In genomic region chr6:170198298-170198697, GRCh38 we compare ENCODE assay signal across 26 cellular contexts.
DNase-seq lines count a peak whose midpoint lies in the region; ATAC-seq, FAIRE-seq and TF ChIP-seq lines count a peak whose summit lies in the region.
"Had no signal": no experiment of that assay in that cellular context is flagged by ENCODE, and none has a peak within 500 bp of the region (broad histone marks: within the 10 kb centered on the region; RNA-seq: fewer than 3 reads in every experiment).

No MANE protein-coding gene starts in this region.

- no peaks in the 10 kb centered on the region for H3K79me2 ChIP-seq in mammary epithelial cell (ENCODE audit: insufficient read depth, low read length)
- no peaks in the 10 kb centered on the region for H3K79me2 ChIP-seq in astrocyte (ENCODE audit: insufficient read depth, low read length)
- no peaks in the 10 kb centered on the region for H3K79me2 ChIP-seq in endothelial cell of umbilical vein (ENCODE audit: control insufficient read depth, insufficient read depth, low read length)

- H3K4me1 Mint-ChIP-seq in astrocyte (ENCODE audit: low read depth, unreplicated experiment), result peaks cover 12% of the 10 kb centered on the region
- peaks cover 6 to 12% of the 10 kb centered on the region in 2 donors for H3K4me1 Mint-ChIP-seq in stimulated activated naive B cell treated with anti-CD40 and anti-IgM and Interleukin-4, amounts not matched to agents 10 μg/mL and 1 μg/mL and 100 μg/mL, for 72 hours
- H3K4me1 Mint-ChIP-seq: B cell had no signal

- H3K9me3 ChIP-seq in mammary epithelial cell (replicated peaks; ENCODE audit: insufficient read depth, low read length) (peaks cover 6% of the 10 kb centered on the region), breast epithelium (peaks cover 0 to 6% of the 10 kb centered on the region in 2 donors), astrocyte (ENCODE audit: insufficient read depth, low read depth, low read length) (peaks cover 11% of the 10 kb centered on the region), endothelial cell of umbilical vein (replicated peaks; ENCODE audit: control insufficient read depth, insufficient read depth, low read length) (no peaks in the 10 kb centered on the region)
- H3K9me3 ChIP-seq: SJSA1 had no signal

- intact Hi-C loops in mammary epithelial cell (cut with micrococcal nuclease), result no loop called here
- intact Hi-C loops in breast epithelium (cut with DNase I; ENCODE audit: low total_unique reads), result no loop called here
- intact Hi-C loops in endothelial cell of umbilical vein (cut with micrococcal nuclease), result no loop called here

- H3K27ac ChIP-seq in mammary epithelial cell (ENCODE audit: insufficient read depth, low read depth, low read length), result no peak overlapping the region
- H3K27ac ChIP-seq in breast epithelium, result no peak overlapping the region
- H3K27ac ChIP-seq in astrocyte (ENCODE audit: low read depth, low read length), result no peak overlapping the region
- no peak overlapping the region for H3K27ac ChIP-seq in endothelial cell of umbilical vein (ENCODE audit: insufficient read depth, low read depth, low read length)
- H3K27ac ChIP-seq: SJSA1 had no signal

- H2AFZ ChIP-seq in mammary epithelial cell (ENCODE audit: low read depth, low read length) (peak overlapping the region; percentile 55), astrocyte (ENCODE audit: low read depth, low read length) (no peak overlapping the region), endothelial cell of umbilical vein (ENCODE audit: low read depth, low read length) (no peak overlapping the region)

- 7% methylated on average over 2 of the region's 2 CpGs for WGBS in mammary epithelial cell (ENCODE audit: low coverage, missing lambda C conversion rate)

- H4K20me1 ChIP-seq in mammary epithelial cell (ENCODE audit: insufficient read depth, low read length) (no peaks in the 10 kb centered on the region), astrocyte (ENCODE audit: insufficient read depth, low read length) (no peaks in the 10 kb centered on the region), endothelial cell of umbilical vein (replicated peaks; ENCODE audit: control insufficient read depth, extremely low read depth, insufficient read depth, low read length) (no peaks in the 10 kb centered on the region)

- POLR2A ChIA-PET in endothelial cell of umbilical vein (lab: Charles Lee), result no interaction called here

- no peak for FAIRE-seq in astrocyte (lab: Jason Lieb, UNC)
- peak; percentile 42 for FAIRE-seq in endothelial cell of umbilical vein (lab: Jason Lieb, UNC)
- FAIRE-seq: GM12892, HTR-8/SVneo, K562 had no signal

- no peak for TF ChIP-seq CTCF in mammary epithelial cell (conservative IDR thresholded peaks at IDR 0.05 in 1 of 2, IDR thresholded peaks at IDR 0.05 in 1 of 2; ENCODE audit: extremely low read depth in 1 of 2, insufficient read depth in 1 of 2, low read depth in 1 of 2, low read length in 2 of 2)
- no peak for TF ChIP-seq CTCF in breast epithelium (IDR thresholded peaks at IDR 0.05)
- TF ChIP-seq CTCF in astrocyte (IDR thresholded peaks at IDR 0.05; ENCODE audit: insufficient read depth, low read depth, low read length), result no peak
- TF ChIP-seq CTCF in endothelial cell of umbilical vein (IDR thresholded peaks at IDR 0.05; ENCODE audit: extremely low read depth in 1 of 2, insufficient read depth in 1 of 2, low read depth in 1 of 2, low read length in 2 of 2), result no peak

- TF ChIP-seq POLR2A in breast epithelium (IDR thresholded peaks at IDR 0.05) (no peak), endothelial cell of umbilical vein (IDR thresholded peaks at IDR 0.05; ENCODE audit: low read depth, low read length) (no peak)

- peak overlapping the region; percentile 6 for H3K9ac ChIP-seq in mammary epithelial cell (ENCODE audit: insufficient read depth, low read length)
- H3K9ac ChIP-seq in astrocyte (ENCODE audit: low read length), result no peak overlapping the region
- no peak overlapping the region for H3K9ac ChIP-seq in endothelial cell of umbilical vein (replicated peaks; ENCODE audit: extremely low read depth, insufficient read depth, low read length)

- in situ Hi-C loops in mammary epithelial cell (cut with MboI; ENCODE audit: low sequenced_read_pairs in 2 of 2), result no loop called here

- BruUV-seq in mammary epithelial cell (replicated peaks; lab: Mats Ljungman, UMichigan), result no TSS peak
- no TSS peak for BruUV-seq in endothelial cell of umbilical vein (replicated peaks; lab: Mats Ljungman, UMichigan)

- H3K27me3 ChIP-seq in mammary epithelial cell (ENCODE audit: insufficient read depth, low read length), result no peaks in the 10 kb centered on the region
- no peaks in the 10 kb centered on the region for H3K27me3 ChIP-seq in breast epithelium
- no peaks in the 10 kb centered on the region for H3K27me3 ChIP-seq in astrocyte (ENCODE audit: insufficient read depth, low read length)
- no peaks in the 10 kb centered on the region for H3K27me3 ChIP-seq in endothelial cell of umbilical vein (ENCODE audit: control insufficient read depth in 2 of 2, insufficient read depth in 2 of 2, low read length in 2 of 2)
- H3K27me3 ChIP-seq: SJSA1 had no signal

- no peak overlapping the region for H3K4me3 Mint-ChIP-seq in astrocyte (ENCODE audit: unreplicated experiment)
- no peak overlapping the region for H3K4me3 Mint-ChIP-seq in stimulated activated naive B cell treated with anti-CD40 and anti-IgM and Interleukin-4, amounts not matched to agents 10 μg/mL and 1 μg/mL and 100 μg/mL, for 72 hours
- H3K4me3 Mint-ChIP-seq: B cell, HFFc6 had no signal

- DNase-seq in mammary epithelial cell, result no peak
- DNase-seq in breast epithelium (ENCODE audit: low spot score in 2 of 2), result no peak
- DNase-seq in astrocyte (ENCODE audit: low read depth), result peak; percentile 14
- no peak for DNase-seq in endothelial cell of umbilical vein (ENCODE audit: low read depth, low spot score)
- no peak for DNase-seq in stimulated activated naive B cell treated with anti-CD40 and anti-IgM and Interleukin-4, amounts not matched to agents 10 μg/mL and 1 μg/mL and 100 μg/mL, for 72 hours
- DNase-seq in GOT3 (lab: John Stamatoyannopoulos, UW), result no peak
- DNase-seq: Calu3, DMS79 treated with DMSO at 0.1 percent for 48 hours, GF-D8, H7, HFFc6, Kasumi-1, MV-4-11, NCI-H1105, NCI-H146, NCI-H2029 treated with DMSO at 0.1 percent for 48 hours, NCI-H226, NCI-H510A, Right ventricle myocardium superior, RPMI8226 had no signal

- H3K4me2 ChIP-seq in mammary epithelial cell (ENCODE audit: insufficient read depth, low read depth, low read length) (peak overlapping the region; percentile 23), astrocyte (ENCODE audit: low read length) (no peak overlapping the region), endothelial cell of umbilical vein (ENCODE audit: insufficient read depth, low read length) (peak overlapping the region; percentile 16)

- H3K36me3 ChIP-seq in mammary epithelial cell (ENCODE audit: insufficient read depth, low read length) (no peaks in the 10 kb centered on the region), breast epithelium (no peaks in the 10 kb centered on the region), astrocyte (ENCODE audit: insufficient read depth, low read length) (no peaks in the 10 kb centered on the region), endothelial cell of umbilical vein (ENCODE audit: control insufficient read depth in 2 of 2, extremely low read depth in 1 of 2, insufficient read depth in 2 of 2, low read length in 2 of 2) (no peaks in the 10 kb centered on the region)
- H3K36me3 ChIP-seq: SJSA1 had no signal

- H3K4me3 ChIP-seq in mammary epithelial cell (replicated peaks in 1 of 3; ENCODE audit: insufficient read depth in 1 of 3, low read depth in 2 of 3, low read length in 3 of 3), result no peak overlapping the region
- H3K4me3 ChIP-seq in breast epithelium, result no peak overlapping the region
- H3K4me3 ChIP-seq in astrocyte (ENCODE audit: insufficient read depth, low read depth, low read length), result no peak overlapping the region
- no peak overlapping the region for H3K4me3 ChIP-seq in endothelial cell of umbilical vein (replicated peaks in 1 of 3; ENCODE audit: insufficient read depth in 1 of 3, low read depth in 1 of 3, low read length in 3 of 3)
- H3K4me3 ChIP-seq: K562, SJSA1 had no signal

- peaks cover 4% of the 10 kb centered on the region for H3K27me3 Mint-ChIP-seq in astrocyte (ENCODE audit: low read depth, unreplicated experiment)
- peaks cover 23 to 27% of the 10 kb centered on the region in 2 donors for H3K27me3 Mint-ChIP-seq in stimulated activated naive B cell treated with anti-CD40 and anti-IgM and Interleukin-4, amounts not matched to agents 10 μg/mL and 1 μg/mL and 100 μg/mL, for 72 hours

- dilution Hi-C loops in mammary epithelial cell (cut with HindIII; ENCODE audit: low sequenced_read_pairs) (no loop called here), endothelial cell of umbilical vein (cut with MboI; ENCODE audit: extremely low pct_ligation_motif_present, low sequenced_read_pairs) (no loop called here)

- H3K4me1 ChIP-seq in mammary epithelial cell (ENCODE audit: insufficient read depth, low read length), result peaks cover 11% of the 10 kb centered on the region
- no peaks in the 10 kb centered on the region for H3K4me1 ChIP-seq in breast epithelium
- no peaks in the 10 kb centered on the region for H3K4me1 ChIP-seq in astrocyte (ENCODE audit: insufficient read depth, low read length)
- H3K4me1 ChIP-seq in endothelial cell of umbilical vein (ENCODE audit: control insufficient read depth, extremely low read depth, insufficient read depth, low read length), result peaks cover 5% of the 10 kb centered on the region
- H3K4me1 ChIP-seq: SJSA1 had no signal

- peak; percentile 36 to 60 for ATAC-seq in stimulated activated naive B cell treated with anti-CD40 and anti-IgM and Interleukin-4, amounts not matched to agents 10 μg/mL and 1 μg/mL and 100 μg/mL, for 72 hours (replicated peaks)
- no peak for ATAC-seq in HG02798 (IDR thresholded peaks at IDR 0.05; ENCODE audit: poor library complexity, unreplicated experiment)
- ATAC-seq: K562 had no signal

- no peaks in the 10 kb centered on the region for H3K9me1 ChIP-seq in endothelial cell of umbilical vein (replicated peaks; ENCODE audit: control insufficient read depth, extremely low read depth, insufficient read depth, low read length)

- H3K27ac Mint-ChIP-seq in astrocyte (ENCODE audit: unreplicated experiment), result no peak overlapping the region
- H3K27ac Mint-ChIP-seq in stimulated activated naive B cell treated with anti-CD40 and anti-IgM and Interleukin-4, amounts not matched to agents 10 μg/mL and 1 μg/mL and 100 μg/mL, for 72 hours, result no peak overlapping the region
- H3K27ac Mint-ChIP-seq: B cell, HFFc6 had no signal

- peaks cover 18% of the 10 kb centered on the region for H3K9me3 Mint-ChIP-seq in astrocyte (ENCODE audit: unreplicated experiment)
- peaks cover 27 to 38% of the 10 kb centered on the region in 2 donors for H3K9me3 Mint-ChIP-seq in stimulated activated naive B cell treated with anti-CD40 and anti-IgM and Interleukin-4, amounts not matched to agents 10 μg/mL and 1 μg/mL and 100 μg/mL, for 72 hours

- no peaks in the 10 kb centered on the region for H3K36me3 Mint-ChIP-seq in astrocyte (ENCODE audit: low read depth, unreplicated experiment)
- peaks cover 0 to 23% of the 10 kb centered on the region in 2 donors for H3K36me3 Mint-ChIP-seq in stimulated activated naive B cell treated with anti-CD40 and anti-IgM and Interleukin-4, amounts not matched to agents 10 μg/mL and 1 μg/mL and 100 μg/mL, for 72 hours

- CTCF ChIA-PET in mammary epithelial cell (lab: Charles Lee; ENCODE audit: low non-redundant PET) (no interaction called here), endothelial cell of umbilical vein (lab: Charles Lee) (interaction anchor here (1.4 kb wide), 1 partner anchor 366 kb away, joined by 4 read pairs; no protein-coding TSS in a partner anchor)
